Comparison of ENCODE assay signal across 8 cellular contexts in the genomic region with DNA sequence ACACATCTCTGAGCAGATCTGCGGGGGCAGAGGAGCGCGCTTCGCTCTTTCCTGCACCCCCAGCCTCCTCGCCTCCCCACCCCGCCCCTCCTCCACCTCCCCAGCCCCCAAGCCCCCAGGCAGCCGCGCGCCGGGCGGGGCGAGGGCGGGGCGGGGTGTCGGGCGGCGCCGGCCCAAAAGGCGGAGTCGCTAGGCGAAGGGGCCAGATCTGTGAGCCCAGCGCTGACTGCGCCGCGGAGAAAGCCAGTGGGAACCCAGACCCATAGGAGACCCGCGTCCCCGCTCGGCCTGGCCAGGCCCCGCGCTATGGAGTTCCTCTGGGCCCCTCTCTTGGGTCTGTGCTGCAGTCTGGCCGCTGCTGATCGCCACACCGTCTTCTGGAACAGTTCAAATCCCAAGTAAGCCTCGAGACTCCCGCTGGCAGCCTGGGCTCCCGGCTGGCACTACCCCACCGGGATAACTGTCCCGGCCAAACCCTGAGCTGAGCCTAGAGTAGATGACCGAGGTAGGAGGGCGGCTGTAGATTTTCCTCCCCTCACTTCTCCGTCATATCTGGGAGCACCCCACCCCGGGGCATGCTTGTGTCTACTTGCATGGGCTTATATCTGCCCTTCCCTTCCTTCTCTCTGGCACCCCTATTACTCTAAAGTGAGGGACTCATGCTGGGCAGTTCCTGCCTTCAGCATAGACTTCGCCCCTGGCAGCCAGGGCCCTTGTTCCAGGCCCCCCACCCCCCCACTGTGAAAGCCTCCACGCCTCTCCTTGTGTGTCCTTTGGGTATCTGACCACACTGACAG. TPM values are rescaled to one million over a fixed set of nuclear protein-coding genes. Genes with fewer than 3 reads are reported as not detected.
DNase-seq lines count a peak whose midpoint lies in the region; ATAC-seq and TF ChIP-seq lines count a peak whose summit lies in the region.

A gene with protein sequence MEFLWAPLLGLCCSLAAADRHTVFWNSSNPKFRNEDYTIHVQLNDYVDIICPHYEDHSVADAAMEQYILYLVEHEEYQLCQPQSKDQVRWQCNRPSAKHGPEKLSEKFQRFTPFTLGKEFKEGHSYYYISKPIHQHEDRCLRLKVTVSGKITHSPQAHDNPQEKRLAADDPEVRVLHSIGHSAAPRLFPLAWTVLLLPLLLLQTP (plus strand): TSS at position 205 of the 797 bp plus-strand sequence. CDS start 102 bp downstream, at position 307.

- no peaks in the 10 kb centered on the region for H3K9me2 ChIP-seq in GM23338 (ENCODE audit: insufficient read depth)

- DNase-seq in 8988T (peak; percentile 57), GM23338 (ENCODE audit: low spot score) (peak; percentile 64), brain microvascular endothelial cell (no peak), putamen (ENCODE audit: low spot score) (peak; percentile 83), SKM-1 (lab: John Stamatoyannopoulos, UW; ENCODE audit: unreplicated experiment) (no peak)

- peak within 1 kb of the TSS; percentile 94 for H2AFZ ChIP-seq in GM23338

- H3F3A ChIP-seq in GM23338 (replicated peaks; ENCODE audit: low read depth), result peaks cover 13% of the 10 kb centered on the region

- peaks cover 68% of the 10 kb centered on the region for H3K27me3 Mint-ChIP-seq in GM23338 (ENCODE audit: insufficient read depth, low read depth, poor library complexity)

- in situ Hi-C loops in brain microvascular endothelial cell (cut with HindIII; ENCODE audit: low pct_ligation_motif_present, low sequenced_read_pairs), result no loop called here

- peak within 1 kb of the TSS; percentile 80 for H3K4me3 Mint-ChIP-seq in GM23338

- no peak within 1 kb of the TSS for H3K27ac ChIP-seq in GM23338 (ENCODE audit: low read depth)
- no peak within 1 kb of the TSS for H3K27ac ChIP-seq in brain microvascular endothelial cell

- no peak within 1 kb of the TSS for H3K27ac Mint-ChIP-seq in GM23338

- H3K36me3 Mint-ChIP-seq in GM23338 (ENCODE audit: low read depth), result peaks cover 8% of the 10 kb centered on the region; the same call in 2 of the 3 replicates

- peak within 1 kb of the TSS; percentile 72 for H3K4me3 ChIP-seq in GM23338
- H3K4me3 ChIP-seq in brain microvascular endothelial cell (ENCODE audit: low read depth, low read length), result peak within 1 kb of the TSS; percentile 44
- H3K4me3 ChIP-seq in iPS-11a (ENCODE audit: low read depth, low read length), result peak within 1 kb of the TSS; percentile 57

- H3K36me3 ChIP-seq in GM23338 (ENCODE audit: insufficient read depth), result no peaks in the 10 kb centered on the region
- H3K36me3 ChIP-seq in brain microvascular endothelial cell (replicated peaks), result no peaks in the 10 kb centered on the region

- peak within 1 kb of the TSS; percentile 95 for H3K4me2 ChIP-seq in GM23338

- peak; percentile 37 for ATAC-seq in GM23338
- peak; percentile 80 for ATAC-seq in SK-N-SH treated with all-trans-retinoic acid at 6 μM for 48 hours
- ATAC-seq in GM21717 (IDR thresholded peaks at IDR 0.05; ENCODE audit: unreplicated experiment), result no peak

- H4K20me1 ChIP-seq in GM23338 (replicated peaks; ENCODE audit: insufficient read depth), result no peaks in the 10 kb centered on the region

- H3K4me1 ChIP-seq in GM23338 (ENCODE audit: insufficient read depth), result peaks cover 53% of the 10 kb centered on the region

- no peaks in the 10 kb centered on the region for H3K9me3 Mint-ChIP-seq in GM23338

- peaks cover 61% of the 10 kb centered on the region for H3K4me1 Mint-ChIP-seq in GM23338

- H3K79me2 ChIP-seq in GM23338 (replicated peaks; ENCODE audit: insufficient read depth), result no peaks in the 10 kb centered on the region

- H3K27me3 ChIP-seq in GM23338 (ENCODE audit: insufficient read depth) (peaks cover 82% of the 10 kb centered on the region), brain microvascular endothelial cell (replicated peaks) (peaks cover 28% of the 10 kb centered on the region)

- no peak for TF ChIP-seq CTCF in GM23338 (conservative IDR thresholded peaks at IDR 0.05; ENCODE audit: low read depth in 2 of 2)
- no peak for TF ChIP-seq CTCF in brain microvascular endothelial cell (IDR thresholded peaks at IDR 0.05; ENCODE audit: low read depth, low read length, missing control alignments)

TF ChIP-seq in GM23338, 12 proteins besides CTCF, POLR2A, EP300 and RAD21 (continues in another document):
- TF ChIP-seq, protein P1, sequence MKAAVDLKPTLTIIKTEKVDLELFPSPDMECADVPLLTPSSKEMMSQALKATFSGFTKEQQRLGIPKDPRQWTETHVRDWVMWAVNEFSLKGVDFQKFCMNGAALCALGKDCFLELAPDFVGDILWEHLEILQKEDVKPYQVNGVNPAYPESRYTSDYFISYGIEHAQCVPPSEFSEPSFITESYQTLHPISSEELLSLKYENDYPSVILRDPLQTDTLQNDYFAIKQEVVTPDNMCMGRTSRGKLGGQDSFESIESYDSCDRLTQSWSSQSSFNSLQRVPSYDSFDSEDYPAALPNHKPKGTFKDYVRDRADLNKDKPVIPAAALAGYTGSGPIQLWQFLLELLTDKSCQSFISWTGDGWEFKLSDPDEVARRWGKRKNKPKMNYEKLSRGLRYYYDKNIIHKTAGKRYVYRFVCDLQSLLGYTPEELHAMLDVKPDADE (IDR thresholded peaks at IDR 0.05), result no peak
- TF ChIP-seq, protein P2, sequence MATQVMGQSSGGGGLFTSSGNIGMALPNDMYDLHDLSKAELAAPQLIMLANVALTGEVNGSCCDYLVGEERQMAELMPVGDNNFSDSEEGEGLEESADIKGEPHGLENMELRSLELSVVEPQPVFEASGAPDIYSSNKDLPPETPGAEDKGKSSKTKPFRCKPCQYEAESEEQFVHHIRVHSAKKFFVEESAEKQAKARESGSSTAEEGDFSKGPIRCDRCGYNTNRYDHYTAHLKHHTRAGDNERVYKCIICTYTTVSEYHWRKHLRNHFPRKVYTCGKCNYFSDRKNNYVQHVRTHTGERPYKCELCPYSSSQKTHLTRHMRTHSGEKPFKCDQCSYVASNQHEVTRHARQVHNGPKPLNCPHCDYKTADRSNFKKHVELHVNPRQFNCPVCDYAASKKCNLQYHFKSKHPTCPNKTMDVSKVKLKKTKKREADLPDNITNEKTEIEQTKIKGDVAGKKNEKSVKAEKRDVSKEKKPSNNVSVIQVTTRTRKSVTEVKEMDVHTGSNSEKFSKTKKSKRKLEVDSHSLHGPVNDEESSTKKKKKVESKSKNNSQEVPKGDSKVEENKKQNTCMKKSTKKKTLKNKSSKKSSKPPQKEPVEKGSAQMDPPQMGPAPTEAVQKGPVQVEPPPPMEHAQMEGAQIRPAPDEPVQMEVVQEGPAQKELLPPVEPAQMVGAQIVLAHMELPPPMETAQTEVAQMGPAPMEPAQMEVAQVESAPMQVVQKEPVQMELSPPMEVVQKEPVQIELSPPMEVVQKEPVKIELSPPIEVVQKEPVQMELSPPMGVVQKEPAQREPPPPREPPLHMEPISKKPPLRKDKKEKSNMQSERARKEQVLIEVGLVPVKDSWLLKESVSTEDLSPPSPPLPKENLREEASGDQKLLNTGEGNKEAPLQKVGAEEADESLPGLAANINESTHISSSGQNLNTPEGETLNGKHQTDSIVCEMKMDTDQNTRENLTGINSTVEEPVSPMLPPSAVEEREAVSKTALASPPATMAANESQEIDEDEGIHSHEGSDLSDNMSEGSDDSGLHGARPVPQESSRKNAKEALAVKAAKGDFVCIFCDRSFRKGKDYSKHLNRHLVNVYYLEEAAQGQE (IDR thresholded peaks at IDR 0.05; ENCODE audit: unreplicated experiment), result no peak
- TF ChIP-seq STAT1 (IDR thresholded peaks at IDR 0.05; ENCODE audit: unreplicated experiment) (no peak), EZH2phosphoT487 (IDR thresholded peaks at IDR 0.05; ENCODE audit: unreplicated experiment) (no peak), POLR2AphosphoS5 (IDR thresholded peaks at IDR 0.05; ENCODE audit: low read depth) (no peak)

TF ChIP-seq in SK-N-SH treated with all-trans-retinoic acid at 6 μM for 48 hours, 23 proteins besides CTCF, POLR2A, EP300 and RAD21:
- TF ChIP-seq, protein P3, sequence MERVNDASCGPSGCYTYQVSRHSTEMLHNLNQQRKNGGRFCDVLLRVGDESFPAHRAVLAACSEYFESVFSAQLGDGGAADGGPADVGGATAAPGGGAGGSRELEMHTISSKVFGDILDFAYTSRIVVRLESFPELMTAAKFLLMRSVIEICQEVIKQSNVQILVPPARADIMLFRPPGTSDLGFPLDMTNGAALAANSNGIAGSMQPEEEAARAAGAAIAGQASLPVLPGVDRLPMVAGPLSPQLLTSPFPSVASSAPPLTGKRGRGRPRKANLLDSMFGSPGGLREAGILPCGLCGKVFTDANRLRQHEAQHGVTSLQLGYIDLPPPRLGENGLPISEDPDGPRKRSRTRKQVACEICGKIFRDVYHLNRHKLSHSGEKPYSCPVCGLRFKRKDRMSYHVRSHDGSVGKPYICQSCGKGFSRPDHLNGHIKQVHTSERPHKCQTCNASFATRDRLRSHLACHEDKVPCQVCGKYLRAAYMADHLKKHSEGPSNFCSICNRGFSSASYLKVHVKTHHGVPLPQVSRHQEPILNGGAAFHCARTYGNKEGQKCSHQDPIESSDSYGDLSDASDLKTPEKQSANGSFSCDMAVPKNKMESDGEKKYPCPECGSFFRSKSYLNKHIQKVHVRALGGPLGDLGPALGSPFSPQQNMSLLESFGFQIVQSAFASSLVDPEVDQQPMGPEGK (CRISPR knock-in tag; IDR thresholded peaks at IDR 0.05; ENCODE audit: borderline replicate concordance), result no peak
- TF ChIP-seq ZNF70 (CRISPR knock-in tag; IDR thresholded peaks at IDR 0.05), result peak; percentile 98
TF ChIP-seq in SK-N-SH treated with all-trans-retinoic acid at 6 μM for 48 hours: peak in this region for 1.

RNA-seq across cellular contexts. Expression of the gene that starts here (rescaled TPM):
- total RNA-seq in GM23338 (2014; rRNA removed; shearing (Covaris generic)), result 2.1 and 5.1 TPM in 2 replicates
- 3.2 and 5.1 TPM in 2 replicates for polyA plus RNA-seq in GM23338 (2016; fragmentation: Nextera tagmentation; extraction: Ambion mirVana)

Comparison
In these comparisons a context has a peak if more than half of its experiments do, and no peak if none do; other contexts are left out.
1. DNase-seq: peak in 8988T (single experiment), GM23338 (single experiment) and putamen (single experiment); none in brain microvascular endothelial cell (single experiment) and SKM-1 (single experiment).
2. Peak in every context shown above with its lines, with median percentiles within 50 percentile points of each other: H3K4me3 ChIP-seq.